Comparison of ENCODE assay signal across 8 cellular contexts in the genomic region with DNA sequence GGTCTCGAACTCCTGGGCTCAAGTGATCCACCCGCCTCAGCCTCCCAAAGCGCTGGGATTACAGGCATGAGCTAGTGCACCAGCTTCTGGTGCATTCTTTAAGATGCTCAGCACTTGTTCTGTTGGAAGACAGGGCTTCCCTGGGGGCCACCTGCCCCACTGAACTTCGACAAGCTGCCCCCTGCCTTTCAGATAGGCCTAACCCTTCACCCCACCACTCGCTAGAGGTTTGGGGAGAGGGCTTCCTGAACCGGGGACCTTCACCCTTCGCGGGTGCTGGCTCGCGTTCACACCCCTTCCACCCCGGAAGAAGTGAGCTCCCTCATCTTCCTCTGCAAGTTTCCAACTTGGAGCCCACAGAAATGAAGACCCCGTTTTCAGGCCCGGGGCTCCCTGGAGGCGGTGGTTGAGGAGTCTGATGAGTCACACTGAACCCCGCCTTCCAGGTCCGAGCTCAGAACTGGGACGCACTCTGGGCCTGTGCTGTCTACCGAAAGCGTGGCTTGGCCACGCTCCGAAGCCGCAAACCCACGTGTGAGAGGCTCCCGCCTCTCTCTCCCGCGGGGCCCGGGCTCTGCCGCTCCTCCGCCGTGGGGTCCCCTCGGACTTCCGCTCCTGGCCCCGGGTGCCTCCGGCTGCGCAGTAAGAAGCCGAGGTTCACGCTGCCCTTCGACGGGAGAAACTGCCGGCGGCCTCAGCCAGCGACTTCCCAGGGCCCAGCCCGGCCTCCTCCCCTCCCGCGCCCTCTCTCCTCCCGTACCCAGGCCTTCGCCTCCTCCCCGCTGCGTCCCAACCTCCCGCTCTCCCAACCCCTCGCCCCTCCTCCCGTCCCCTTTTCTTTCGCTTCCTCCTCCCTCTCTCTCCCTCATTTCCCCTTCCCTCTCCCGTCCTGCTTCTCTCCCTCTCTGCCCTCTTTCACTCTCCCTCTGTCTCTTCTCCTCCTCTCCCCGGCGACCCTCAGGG. TPM values are rescaled to one million over a fixed set of nuclear protein-coding genes. Genes with fewer than 3 reads are reported as not detected.
DNase-seq lines count a peak whose midpoint lies in the region; ATAC-seq and TF ChIP-seq lines count a peak whose summit lies in the region.

No MANE protein-coding gene starts in this region.

- peak; percentile 77 to 78 for ATAC-seq in activated T-cell treated with anti-CD3 and anti-CD28 coated beads, Interleukin-2, amount 50 U/mL, for 4 hours
- ATAC-seq in naive B cell (ENCODE audit: low read depth in 2 of 2) (peak; percentile 76 to 82), thoracic aorta (ENCODE audit: insufficient number of reproducible peaks, low FRiP score, low read depth) (peak; percentile 52)

- CTCF ChIA-PET in MCF 10A (lab: Yijun Ruan, JAX) = interaction anchor here (1.3 kb wide), 1 partner anchor 12 kb away, joined by 3 read pairs; no protein-coding TSS in a partner anchor

- peak overlapping the region; percentile 52 to 88 (median 68) for H3K4me3 ChIP-seq in breast epithelium
- H3K4me3 ChIP-seq in esophagus muscularis mucosa = peak overlapping the region; percentile 61 to 67 (median 64)
- H3K4me3 ChIP-seq in thoracic aorta = peak overlapping the region; percentile 82

- H3K27ac Mint-ChIP-seq in MCF 10A (ENCODE audit: low read depth, unreplicated experiment) (no peak overlapping the region), naive B cell (peak overlapping the region in 5 of 6 donors; percentile 59 to 96 (median 78))

- intact Hi-C loops in breast epithelium (cut with DNase I; ENCODE audit: low total_unique reads) = no loop called here
- intact Hi-C loops in MCF 10A (cut with micrococcal nuclease) = no loop called here
- intact Hi-C loops in esophagus muscularis mucosa (cut with DNase I) = loop anchor here (10.0 kb wide), 1 partner anchor 48 kb away; a partner anchor contains a TSS

- no peaks in the 10 kb centered on the region for H3K27me3 ChIP-seq in breast epithelium
- no peaks in the 10 kb centered on the region for H3K27me3 ChIP-seq in esophagus muscularis mucosa
- H3K27me3 ChIP-seq in thoracic aorta (replicated peaks; ENCODE audit: insufficient read depth) = no peaks in the 10 kb centered on the region

- H3K4me1 Mint-ChIP-seq in MCF 10A (ENCODE audit: insufficient read depth, unreplicated experiment) (no peaks in the 10 kb centered on the region), naive B cell (peaks cover 6 to 18% (median 17%) of the 10 kb centered on the region in 3 donors)
- peaks cover 11% of the 10 kb centered on the region for H3K4me1 Mint-ChIP-seq in activated T-cell treated with anti-CD3 and anti-CD28 coated beads, Interleukin-2, amount 50 U/mL, for 4 hours (ENCODE audit: low read depth)

- BruUV-seq in MCF 10A (replicated peaks; lab: Mats Ljungman, UMichigan) = no TSS peak

- H3K27ac ChIP-seq in breast epithelium (peak overlapping the region; percentile 98), esophagus muscularis mucosa (replicated peaks in 1 of 4) (peak overlapping the region; percentile 87 to 92 (median 89)), thoracic aorta (peak overlapping the region; percentile 97)

- TF ChIP-seq POLR2A in breast epithelium (IDR thresholded peaks at IDR 0.05) (peak; percentile 68), esophagus muscularis mucosa (IDR thresholded peaks at IDR 0.05; ENCODE audit: low read depth) (peak; percentile 20)

- no peaks in the 10 kb centered on the region for H3K27me3 Mint-ChIP-seq in MCF 10A (ENCODE audit: insufficient read depth, unreplicated experiment)
- H3K27me3 Mint-ChIP-seq in activated T-cell treated with anti-CD3 and anti-CD28 coated beads, Interleukin-2, amount 50 U/mL, for 4 hours (ENCODE audit: low read depth) = peaks cover 12% of the 10 kb centered on the region
- H3K27me3 Mint-ChIP-seq in naive B cell = peaks cover 0 to 8% (median 5%) of the 10 kb centered on the region in 3 donors

- POLR2A ChIA-PET in MCF 10A (lab: Yijun Ruan, JAX) = interaction anchor here (0.5 kb wide), 1 partner anchor 42 kb away, joined by 4 read pairs; no protein-coding TSS in a partner anchor

- H3K9me3 ChIP-seq in breast epithelium (no peaks in the 10 kb centered on the region), esophagus muscularis mucosa (no peaks in the 10 kb centered on the region), thoracic aorta (no peaks in the 10 kb centered on the region)

- peak; percentile 68 to 82 for DNase-seq in breast epithelium (ENCODE audit: low spot score in 2 of 2)
- no peak for DNase-seq in MCF 10A (ENCODE audit: unreplicated experiment)
- peak; percentile 31 for DNase-seq in activated T-cell treated with anti-CD3 and anti-CD28 coated beads, Interleukin-2, amount 50 U/mL, for 4 hours
- peak; percentile 94 for DNase-seq in esophagus muscularis mucosa (ENCODE audit: extremely low spot score)
- peak; percentile 35 for DNase-seq in naive B cell
- DNase-seq in thoracic aorta (ENCODE audit: low spot score) = no peak
- no peak for DNase-seq in NCI-H1694 (lab: John Stamatoyannopoulos, UW)
- DNase-seq in NCI-H1105 (lab: John Stamatoyannopoulos, UW) = no peak

- H3K36me3 ChIP-seq in breast epithelium (no peaks in the 10 kb centered on the region), esophagus muscularis mucosa (no peaks in the 10 kb centered on the region), thoracic aorta (no peaks in the 10 kb centered on the region)

- H3K36me3 Mint-ChIP-seq in MCF 10A (ENCODE audit: insufficient read depth, unreplicated experiment) = no peaks in the 10 kb centered on the region
- no peaks in the 10 kb centered on the region for H3K36me3 Mint-ChIP-seq in activated T-cell treated with anti-CD3 and anti-CD28 coated beads, Interleukin-2, amount 50 U/mL, for 4 hours (ENCODE audit: insufficient read depth)
- no peaks in the 10 kb centered on the region for H3K36me3 Mint-ChIP-seq in naive B cell

- no peak overlapping the region for H3K4me3 Mint-ChIP-seq in MCF 10A (ENCODE audit: unreplicated experiment)
- H3K4me3 Mint-ChIP-seq in activated T-cell treated with anti-CD3 and anti-CD28 coated beads, Interleukin-2, amount 50 U/mL, for 4 hours = peak overlapping the region; percentile 31
- H3K4me3 Mint-ChIP-seq in naive B cell = peak overlapping the region; percentile 47 to 86 (median 79)

- H3K9me3 Mint-ChIP-seq in MCF 10A (ENCODE audit: unreplicated experiment) (no peaks in the 10 kb centered on the region), naive B cell (no peaks in the 10 kb centered on the region)
- no peaks in the 10 kb centered on the region for H3K9me3 Mint-ChIP-seq in activated T-cell treated with anti-CD3 and anti-CD28 coated beads, Interleukin-2, amount 50 U/mL, for 4 hours

- H3K4me1 ChIP-seq in breast epithelium (peaks cover 0 to 4% of the 10 kb centered on the region in 2 donors), esophagus muscularis mucosa (peaks cover 26 to 34% (median 32%) of the 10 kb centered on the region in 4 donors), thoracic aorta (ENCODE audit: control insufficient read depth in 1 of 2, low read depth in 2 of 2) (peaks cover 31 to 71% of the 10 kb centered on the region in 2 donors)

- TF ChIP-seq CTCF in breast epithelium (IDR thresholded peaks at IDR 0.05) (peak in 1 of 3 donors; percentile 9), MCF 10A (IDR thresholded peaks at IDR 0.05; ENCODE audit: unreplicated experiment) (no peak), esophagus muscularis mucosa (IDR thresholded peaks at IDR 0.05) (no peak), thoracic aorta (IDR thresholded peaks at IDR 0.05) (no peak)

- WGBS in esophagus muscularis mucosa = 20% methylated on average over 39 of the region's 56 CpGs

- TF ChIP-seq EP300 in esophagus muscularis mucosa (IDR thresholded peaks at IDR 0.05) = no peak

RNA-seq across cellular contexts. Expression of a gene that starts 47.5 kb away (rescaled TPM):
- total RNA-seq in breast epithelium (100 to 1,000 TPM; 104 to 174 (median 134) TPM), MCF 10A (2022) (62.1 and 73.8 TPM in 2 replicates), esophagus muscularis mucosa (100 to 1,000 TPM in 1 of 4 donors, 10 to 100 TPM in 3; 78.7 to 102 (median 92.2) TPM), thoracic aorta (10 to 100 TPM; 70.0 to 74.4 TPM)
- 10 to 100 TPM; 86.5 to 89.9 (median 89.9) TPM for total RNA-seq in activated T-cell treated with anti-CD3 and anti-CD28 coated beads, Interleukin-2, amount 50 U/mL, for 4 hours
- polyA plus RNA-seq in naive B cell (ENCODE audit: low read depth in 6 of 6) = 10 to 100 TPM; 45.7 to 84.3 (median 66.9) TPM

Comparison
In these comparisons a context has a peak if more than half of its experiments do, and no peak if none do; other contexts are left out.
1. DNase-seq: peak in breast epithelium (2 of 2), activated T-cell treated with anti-CD3 and anti-CD28 coated beads, Interleukin-2, amount 50 U/mL, for 4 hours (single experiment), esophagus muscularis mucosa (single experiment) and naive B cell (single experiment); none in MCF 10A (single experiment), thoracic aorta (single experiment), NCI-H1694 (single experiment) and NCI-H1105 (single experiment).
2. Peak in every context shown above with its lines, with median percentiles within 50 percentile points of each other: H3K27ac ChIP-seq, H3K4me3 ChIP-seq and ATAC-seq.